Comparison of ENCODE assay signal across 20 cellular contexts in the genomic region with DNA sequence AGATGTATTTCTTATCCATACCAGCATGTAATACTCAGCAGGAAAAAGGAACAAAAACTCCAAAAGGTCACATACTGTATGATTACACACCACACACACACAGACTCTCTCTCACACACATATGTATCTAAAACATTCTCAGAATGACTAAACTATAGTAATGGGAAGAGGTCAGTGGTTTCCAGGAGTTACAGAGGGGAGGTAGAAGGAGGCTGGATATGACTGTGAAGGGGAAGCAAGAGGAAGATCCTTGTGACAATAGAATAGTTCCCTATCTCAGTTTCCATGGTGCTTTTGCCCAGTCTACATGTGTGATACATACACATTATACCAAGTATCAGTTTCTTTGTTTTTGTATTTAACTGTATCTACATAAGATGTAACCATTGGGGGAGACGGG.
A peak's percentile ranks its signal among the peaks of the same experiment; 100 is the strongest.
DNase-seq lines count a peak whose midpoint lies in the region; ATAC-seq lines count a peak whose summit lies in the region.
"Had no signal": no experiment of that assay in that cellular context is flagged by ENCODE, and none has a peak within 500 bp of the region (broad histone marks: within the 10 kb centered on the region; RNA-seq: fewer than 3 reads in every experiment).

No MANE protein-coding gene starts in this region.

- DNase-seq in activated T-cell treated with anti-CD3 and anti-CD28 coated beads, Interleukin-2, amount 50 U/mL, for 72 hours, result no peak
- no peak for DNase-seq in activated T-cell treated with anti-CD3 and anti-CD28 coated beads, Interleukin-2, amount 50 U/mL, for 48 hours
- DNase-seq in NCI-H1105 (lab: John Stamatoyannopoulos, UW) (no peak), SHP77 (lab: John Stamatoyannopoulos, UW) (no peak)
- no peak for DNase-seq in activated T-helper 1 cell treated with anti-CD3 and anti-CD28 coated beads, Interleukin-12 subunit alpha, Interleukin-12 subunit beta, Interleukin-2, Interleukin-4 antibody, amounts not matched to agents 30 ng/mL and 10 ng/mL and 1 ng/mL, durations not matched to agents 14 hours and 24 hours and 36 hours (ENCODE audit: low spot score)
- DNase-seq: activated B cell treated with CpG ODN at 0.5 μM for 24 hours; adrenal gland; DMS153; dorsolateral prefrontal cortex; HFFc6; mucosa of descending colon; NCI-H1048; NCI-H2081 treated with DMSO at 0.1 percent for 48 hours; NCI-H510A treated with DMSO at 0.1 percent for 48 hours; stimulated activated naive B cell treated with anti-CD40 and anti-IgM and Interleukin-4, amounts not matched to agents 10 μg/mL and 1 μg/mL and 100 μg/mL, for 72 hours; transverse colon had no signal

- H3K27me3 Mint-ChIP-seq in activated T-cell treated with anti-CD3 and anti-CD28 coated beads, Interleukin-2, amount 50 U/mL, for 72 hours (ENCODE audit: low read depth), result no peaks in the 10 kb centered on the region
- H3K27me3 Mint-ChIP-seq in activated T-helper 1 cell treated with anti-CD3 and anti-CD28 coated beads, Interleukin-12 subunit alpha, Interleukin-12 subunit beta, Interleukin-2, Interleukin-4 antibody, amounts not matched to agents 30 ng/mL and 10 ng/mL and 1 ng/mL, durations not matched to agents 14 hours and 24 hours and 36 hours (ENCODE audit: insufficient read depth), result peaks cover 2% of the 10 kb centered on the region
- H3K27me3 Mint-ChIP-seq: activated B cell treated with CpG ODN at 0.5 μM for 24 hours had no signal

- H3K9me3 Mint-ChIP-seq in activated T-cell treated with anti-CD3 and anti-CD28 coated beads, Interleukin-2, amount 50 U/mL, for 72 hours, result no peaks in the 10 kb centered on the region
- H3K9me3 Mint-ChIP-seq in activated T-helper 1 cell treated with anti-CD3 and anti-CD28 coated beads, Interleukin-12 subunit alpha, Interleukin-12 subunit beta, Interleukin-2, Interleukin-4 antibody, amounts not matched to agents 30 ng/mL and 10 ng/mL and 1 ng/mL, durations not matched to agents 14 hours and 24 hours and 36 hours, result no peaks in the 10 kb centered on the region
- H3K9me3 Mint-ChIP-seq: activated B cell treated with CpG ODN at 0.5 μM for 24 hours had no signal

- no peak overlapping the region for H3K4me3 Mint-ChIP-seq in activated T-cell treated with anti-CD3 and anti-CD28 coated beads, Interleukin-2, amount 50 U/mL, for 72 hours
- no peak overlapping the region for H3K4me3 Mint-ChIP-seq in activated T-helper 1 cell treated with anti-CD3 and anti-CD28 coated beads, Interleukin-12 subunit alpha, Interleukin-12 subunit beta, Interleukin-2, Interleukin-4 antibody, amounts not matched to agents 30 ng/mL and 10 ng/mL and 1 ng/mL, durations not matched to agents 14 hours and 24 hours and 36 hours
- H3K4me3 Mint-ChIP-seq: activated B cell treated with CpG ODN at 0.5 μM for 24 hours; HFFc6; stimulated activated naive B cell treated with anti-CD40 and anti-IgM and Interleukin-4, amounts not matched to agents 10 μg/mL and 1 μg/mL and 100 μg/mL, for 72 hours had no signal

- intact Hi-C loops in activated T-helper 1 cell treated with anti-CD3 and anti-CD28 coated beads, Interleukin-12 subunit alpha, Interleukin-12 subunit beta, Interleukin-2, Interleukin-4 antibody, amounts not matched to agents 30 ng/mL and 10 ng/mL and 1 ng/mL, durations not matched to agents 14 hours and 24 hours and 36 hours (cut with micrococcal nuclease), result no loop called here

- H3K27ac Mint-ChIP-seq in activated T-cell treated with anti-CD3 and anti-CD28 coated beads, Interleukin-2, amount 50 U/mL, for 72 hours, result no peak overlapping the region
- no peak overlapping the region for H3K27ac Mint-ChIP-seq in activated T-helper 1 cell treated with anti-CD3 and anti-CD28 coated beads, Interleukin-12 subunit alpha, Interleukin-12 subunit beta, Interleukin-2, Interleukin-4 antibody, amounts not matched to agents 30 ng/mL and 10 ng/mL and 1 ng/mL, durations not matched to agents 14 hours and 24 hours and 36 hours
- H3K27ac Mint-ChIP-seq: activated B cell treated with CpG ODN at 0.5 μM for 24 hours; HFFc6; stimulated activated naive B cell treated with anti-CD40 and anti-IgM and Interleukin-4, amounts not matched to agents 10 μg/mL and 1 μg/mL and 100 μg/mL, for 72 hours had no signal

- peaks cover 5% of the 10 kb centered on the region for H3K4me1 Mint-ChIP-seq in activated T-cell treated with anti-CD3 and anti-CD28 coated beads, Interleukin-2, amount 50 U/mL, for 72 hours (ENCODE audit: low read depth)
- H3K4me1 Mint-ChIP-seq in activated T-helper 1 cell treated with anti-CD3 and anti-CD28 coated beads, Interleukin-12 subunit alpha, Interleukin-12 subunit beta, Interleukin-2, Interleukin-4 antibody, amounts not matched to agents 30 ng/mL and 10 ng/mL and 1 ng/mL, durations not matched to agents 14 hours and 24 hours and 36 hours (ENCODE audit: low read depth), result no peaks in the 10 kb centered on the region

- H3K36me3 Mint-ChIP-seq in activated T-cell treated with anti-CD3 and anti-CD28 coated beads, Interleukin-2, amount 50 U/mL, for 72 hours (ENCODE audit: insufficient read depth in 2 of 2), result no peaks in the 10 kb centered on the region
- H3K36me3 Mint-ChIP-seq in activated T-helper 1 cell treated with anti-CD3 and anti-CD28 coated beads, Interleukin-12 subunit alpha, Interleukin-12 subunit beta, Interleukin-2, Interleukin-4 antibody, amounts not matched to agents 30 ng/mL and 10 ng/mL and 1 ng/mL, durations not matched to agents 14 hours and 24 hours and 36 hours (ENCODE audit: low read depth), result no peaks in the 10 kb centered on the region
- H3K36me3 Mint-ChIP-seq: stimulated activated naive B cell treated with anti-CD40 and anti-IgM and Interleukin-4, amounts not matched to agents 10 μg/mL and 1 μg/mL and 100 μg/mL, for 72 hours had no signal

- ATAC-seq in activated T-cell treated with anti-CD3 and anti-CD28 coated beads, Interleukin-2, amount 50 U/mL, for 72 hours (replicated peaks in 1 of 2), result peak; percentile 29 to 50
- ATAC-seq in GM21825 (IDR thresholded peaks at IDR 0.05; ENCODE audit: unreplicated experiment), result peak; percentile 73
- peak; percentile 52 for ATAC-seq in HG03139 (IDR thresholded peaks at IDR 0.05; ENCODE audit: unreplicated experiment)
- ATAC-seq in HG02970 (IDR thresholded peaks at IDR 0.05; ENCODE audit: low FRiP score, unreplicated experiment), result no peak
- ATAC-seq: left lobe of liver, mucosa of descending colon had no signal
